ENCODE assay signal across 29 cellular contexts in genomic region chr6:39566381-39566934, GRCh38.
DNase-seq lines count a peak whose midpoint lies in the region; ATAC-seq, FAIRE-seq and TF ChIP-seq lines count a peak whose summit lies in the region.
"Had no signal": no experiment of that assay in that cellular context is flagged by ENCODE, and none has a peak within 500 bp of the region (broad histone marks: within the 10 kb centered on the region; RNA-seq: fewer than 3 reads in every experiment).

No MANE protein-coding gene starts in this region.

- CTCF ChIA-PET in HepG2 (lab: Yijun Ruan, JAX; ENCODE audit: low intra/inter-chr PET ratio, low total read pairs) = no interaction called here

- H3K9me3 ChIP-seq in HepG2 (ENCODE audit: low read length) (no peaks in the 10 kb centered on the region), right lobe of liver (no peaks in the 10 kb centered on the region)
- H3K9me3 ChIP-seq: BE2C, Peyer's patch had no signal

- ATAC-seq in HepG2 = no peak
- no peak for ATAC-seq in right lobe of liver
- ATAC-seq in activated naive CD4-positive, alpha-beta T cell treated with anti-CD3 and anti-CD28 coated beads, Interleukin-2, amount 50 U/mL, for 72 hours = no peak
- ATAC-seq: HCT116 had no signal

- no peak overlapping the region for H3K4me2 ChIP-seq in HepG2 (ENCODE audit: low read depth, low read length)

- no peak for TF ChIP-seq EP300 in HepG2 (IDR thresholded peaks at IDR 0.05; ENCODE audit: low read depth in 2 of 2, low read length in 2 of 2)
- no peak for TF ChIP-seq EP300 in HepG2 (CRISPR knock-in tag; IDR thresholded peaks at IDR 0.05; ENCODE audit: borderline replicate concordance)

- H3K4me1 ChIP-seq in HepG2 (ENCODE audit: insufficient read depth, low read length) (no peaks in the 10 kb centered on the region), right lobe of liver (peaks cover 0 to 5% (median 1%) of the 10 kb centered on the region in 4 donors)
- H3K4me1 ChIP-seq: BE2C, Peyer's patch had no signal

- no TSS peak for BruUV-seq in HepG2 (replicated peaks; lab: Mats Ljungman, UMichigan)

- no peak overlapping the region for H3K4me3 ChIP-seq in HepG2 (replicated peaks in 1 of 3; ENCODE audit: insufficient read depth in 1 of 3, low read depth in 2 of 3, low read length in 3 of 3)
- no peak overlapping the region for H3K4me3 ChIP-seq in right lobe of liver
- H3K4me3 ChIP-seq: Peyer's patch had no signal

- peaks cover 8% of the 10 kb centered on the region for H3K27me3 Mint-ChIP-seq in activated T-helper 2 cell treated with anti-CD3 and anti-CD28 coated beads, Interferon-gamma antibody, Interleukin-2, Interleukin-4, amounts not matched to agents 10 μg/mL and 5 μg/mL and 100 μg/mL, durations not matched to agents 14 hours and 24 hours and 36 hours (ENCODE audit: low read depth)

- no peaks in the 10 kb centered on the region for H3K79me2 ChIP-seq in HepG2 (ENCODE audit: insufficient read depth, low read length)

- H3K36me3 ChIP-seq in HepG2 (replicated peaks in 1 of 2; ENCODE audit: control insufficient read depth in 1 of 2, insufficient read depth in 2 of 2, low read length in 2 of 2) (no peaks in the 10 kb centered on the region), right lobe of liver (no peaks in the 10 kb centered on the region)
- H3K36me3 ChIP-seq: BE2C, Peyer's patch had no signal

- no peak overlapping the region for H3K4me3 Mint-ChIP-seq in activated T-helper 2 cell treated with anti-CD3 and anti-CD28 coated beads, Interferon-gamma antibody, Interleukin-2, Interleukin-4, amounts not matched to agents 10 μg/mL and 5 μg/mL and 100 μg/mL, durations not matched to agents 14 hours and 24 hours and 36 hours (ENCODE audit: low read depth)
- H3K4me3 Mint-ChIP-seq: CD14-positive monocyte; CD8-positive, alpha-beta memory T cell had no signal

- no peaks in the 10 kb centered on the region for H3K9me3 Mint-ChIP-seq in activated naive CD4-positive, alpha-beta T cell treated with anti-CD3 and anti-CD28 coated beads, Interleukin-2, amount 50 U/mL, for 72 hours
- no peaks in the 10 kb centered on the region for H3K9me3 Mint-ChIP-seq in activated T-helper 2 cell treated with anti-CD3 and anti-CD28 coated beads, Interferon-gamma antibody, Interleukin-2, Interleukin-4, amounts not matched to agents 10 μg/mL and 5 μg/mL and 100 μg/mL, durations not matched to agents 14 hours and 24 hours and 36 hours
- H3K9me3 Mint-ChIP-seq: CD8-positive, alpha-beta memory T cell had no signal

- no peaks in the 10 kb centered on the region for H3K27me3 ChIP-seq in HepG2 (ENCODE audit: control insufficient read depth in 1 of 2, insufficient read depth in 2 of 2, low read length in 2 of 2)
- no peaks in the 10 kb centered on the region for H3K27me3 ChIP-seq in right lobe of liver
- H3K27me3 ChIP-seq: BE2C, Peyer's patch had no signal

- no peaks in the 10 kb centered on the region for H3K4me1 Mint-ChIP-seq in activated T-helper 2 cell treated with anti-CD3 and anti-CD28 coated beads, Interferon-gamma antibody, Interleukin-2, Interleukin-4, amounts not matched to agents 10 μg/mL and 5 μg/mL and 100 μg/mL, durations not matched to agents 14 hours and 24 hours and 36 hours (ENCODE audit: low read depth)
- H3K4me1 Mint-ChIP-seq: CD14-positive monocyte; CD8-positive, alpha-beta memory T cell had no signal

- H3K27ac Mint-ChIP-seq in activated naive CD4-positive, alpha-beta T cell treated with anti-CD3 and anti-CD28 coated beads, Interleukin-2, amount 50 U/mL, for 72 hours = no peak overlapping the region
- H3K27ac Mint-ChIP-seq in activated T-helper 2 cell treated with anti-CD3 and anti-CD28 coated beads, Interferon-gamma antibody, Interleukin-2, Interleukin-4, amounts not matched to agents 10 μg/mL and 5 μg/mL and 100 μg/mL, durations not matched to agents 14 hours and 24 hours and 36 hours = no peak overlapping the region
- H3K27ac Mint-ChIP-seq: CD14-positive monocyte; CD8-positive, alpha-beta memory T cell had no signal

- POLR2A ChIA-PET in HepG2 (lab: Yijun Ruan, JAX) = no interaction called here

- intact Hi-C loops in HepG2 (cut with micrococcal nuclease; ENCODE audit: unreplicated experiment) (no loop called here), right lobe of liver (cut with DNase I) (no loop called here)
- intact Hi-C loops in activated T-helper 2 cell treated with anti-CD3 and anti-CD28 coated beads, Interferon-gamma antibody, Interleukin-2, Interleukin-4, amounts not matched to agents 10 μg/mL and 5 μg/mL and 100 μg/mL, durations not matched to agents 14 hours and 24 hours and 36 hours (cut with micrococcal nuclease) = no loop called here

- DNase-seq in HepG2 (ENCODE audit: low spot score) (no peak), right lobe of liver (no peak), dedifferentiated amniotic fluid mesenchymal stem cell (ENCODE audit: extremely low spot score) (peak; percentile 26), fibroblast of peridontal ligament (ENCODE audit: extremely low read depth) (peak; percentile 74), NCI-H2171 (lab: John Stamatoyannopoulos, UW) (no peak)
- DNase-seq in activated CD4-positive, alpha-beta T cell treated with anti-CD3 and anti-CD28 coated beads, Interleukin-2, amount 50 U/mL, for 4 hours = no peak
- DNase-seq in activated naive CD4-positive, alpha-beta T cell treated with anti-CD3 and anti-CD28 coated beads, Interleukin-2, amount 50 U/mL, for 72 hours (ENCODE audit: low spot score in 2 of 2) = no peak
- no peak for DNase-seq in activated T-helper 2 cell treated with anti-CD3 and anti-CD28 coated beads, Interferon-gamma antibody, Interleukin-2, Interleukin-4, amounts not matched to agents 10 μg/mL and 5 μg/mL and 100 μg/mL, durations not matched to agents 14 hours and 24 hours and 36 hours (ENCODE audit: low spot score)
- DNase-seq: BE2C; CD8-positive, alpha-beta memory T cell; DMS 273 treated with DMSO at 0.1 percent for 48 hours; DMS79; GF-D8; GOT3; Karpas-422; NCI-H1092; NCI-H1417 treated with DMSO at 0.1 percent for 48 hours; NCI-H1694 treated with DMSO at 0.1 percent for 48 hours; NCI-H2081; NCI-H226; NCI-H510A; NCI-H69; OCI-M1; Peyer's patch; SHP77 treated with DMSO at 0.1 percent for 48 hours had no signal

- no peak for TF ChIP-seq POLR2A in HepG2 (IDR thresholded peaks at IDR 0.05; ENCODE audit: insufficient read depth in 1 of 2, low read depth in 2 of 2, low read length in 2 of 2)
- TF ChIP-seq POLR2A in right lobe of liver (IDR thresholded peaks at IDR 0.05) = no peak

- in situ Hi-C loops in HepG2 (cut with HindIII; ENCODE audit: extremely low pct_ligation_motif_present, low pct_unique_long_range_greater_than_20kb) = no loop called here

- 2% methylated on average over 1 of the region's 1 CpG for WGBS in HepG2 (ENCODE audit: low lambda C conversion rate)
- WGBS in right lobe of liver (ENCODE audit: insufficient coverage, low coverage, low lambda C conversion rate, missing lambda C conversion rate) = 59% methylated on average over 1 of the region's 1 CpG

- TF ChIP-seq RAD21 in HepG2 (CRISPR knock-in tag; IDR thresholded peaks at IDR 0.05) = no peak

- no peak overlapping the region for H3K27ac ChIP-seq in HepG2 (ENCODE audit: extremely low read length, insufficient read depth, low read length)
- no peak overlapping the region for H3K27ac ChIP-seq in right lobe of liver
- H3K27ac ChIP-seq: 22Rv1, Peyer's patch had no signal

- FAIRE-seq in HepG2 (lab: Jason Lieb, UNC) = no peak
- FAIRE-seq: GM12892 had no signal

- no peak overlapping the region for H2AFZ ChIP-seq in HepG2 (ENCODE audit: low read length)

- TF ChIP-seq CTCF in HepG2 (CRISPR knock-in tag; IDR thresholded peaks at IDR 0.05) (no peak), right lobe of liver (IDR thresholded peaks at IDR 0.05) (no peak)

- H3K9ac ChIP-seq in HepG2 (ENCODE audit: insufficient read depth, low read depth, low read length) = no peak overlapping the region

- no peaks in the 10 kb centered on the region for H3K36me3 Mint-ChIP-seq in activated naive CD4-positive, alpha-beta T cell treated with anti-CD3 and anti-CD28 coated beads, Interleukin-2, amount 50 U/mL, for 72 hours
- H3K36me3 Mint-ChIP-seq in activated T-helper 2 cell treated with anti-CD3 and anti-CD28 coated beads, Interferon-gamma antibody, Interleukin-2, Interleukin-4, amounts not matched to agents 10 μg/mL and 5 μg/mL and 100 μg/mL, durations not matched to agents 14 hours and 24 hours and 36 hours (ENCODE audit: low read depth) = no peaks in the 10 kb centered on the region
- H3K36me3 Mint-ChIP-seq: CD14-positive monocyte; CD8-positive, alpha-beta memory T cell had no signal

- H4K20me1 ChIP-seq in HepG2 (ENCODE audit: insufficient read depth, low read length) = no peaks in the 10 kb centered on the region

TF ChIP-seq in HepG2, 621 proteins besides CTCF, POLR2A, EP300 and RAD21:
- no peak for TF ChIP-seq ZNF101 (CRISPR knock-in tag; IDR thresholded peaks at IDR 0.05; ENCODE audit: borderline replicate concordance, low read depth)
- peak; percentile 69 for TF ChIP-seq CEBPB (IDR thresholded peaks at IDR 0.05; ENCODE audit: borderline replicate concordance, low read depth, low read length)

Comparison
In these comparisons a context has a peak if more than half of its experiments do, and no peak if none do; other contexts are left out.
1. DNase-seq: peak in dedifferentiated amniotic fluid mesenchymal stem cell (single experiment) and fibroblast of peridontal ligament (single experiment); none in HepG2 (single experiment), right lobe of liver (0 of 3), activated CD4-positive, alpha-beta T cell treated with anti-CD3 and anti-CD28 coated beads, Interleukin-2, amount 50 U/mL, for 4 hours (0 of 2), activated naive CD4-positive, alpha-beta T cell treated with anti-CD3 and anti-CD28 coated beads, Interleukin-2, amount 50 U/mL, for 72 hours (0 of 2), NCI-H2171 (single experiment) and activated T-helper 2 cell treated with anti-CD3 and anti-CD28 coated beads, Interferon-gamma antibody, Interleukin-2, Interleukin-4, amounts not matched to agents 10 μg/mL and 5 μg/mL and 100 μg/mL, durations not matched to agents 14 hours and 24 hours and 36 hours (single experiment).